In genomic region chr21:43359081-43359822, GRCh38 we compare ENCODE assay signal across 1 cellular context.
TF ChIP-seq lines count a peak whose summit lies in the region.

No MANE protein-coding gene starts in this region.

TF ChIP-seq in H1, 55 proteins besides CTCF, POLR2A, EP300 and RAD21 (continued from another document):
- TF ChIP-seq SIRT6 (IDR thresholded peaks at IDR 0.05; ENCODE audit: low read length), result no peak
- no peak for TF ChIP-seq SAP30 (IDR thresholded peaks at IDR 0.05; ENCODE audit: insufficient read depth, insufficient replicate concordance, low read length)
- no peak for TF ChIP-seq CREB1 (IDR thresholded peaks at IDR 0.05)
TF ChIP-seq in H1: peak in this region for 0.
